In genomic region chr15:49669288-49669687, GRCh38 we compare ENCODE assay signal across 26 cellular contexts.
"Had no signal": no experiment of that assay in that cellular context is flagged by ENCODE, and none has a peak within 500 bp of the region (broad histone marks: within the 10 kb centered on the region; RNA-seq: fewer than 3 reads in every experiment).

No MANE protein-coding gene starts in this region.

- H2AFZ ChIP-seq: PC-9 had no signal

- H3K27me3 ChIP-seq: brain microvascular endothelial cell, cardiac muscle cell, MG63 had no signal

- H3K4me3 ChIP-seq: cardiac muscle cell, MG63, PC-9 had no signal

- H3K4me1 Mint-ChIP-seq: activated B cell treated with CpG ODN at 0.5 μM for 24 hours; activated CD4-positive, alpha-beta T cell treated with anti-CD3 and anti-CD28 coated beads, Interleukin-2, amount 10 ng/mL, durations not matched to agents 24 days and 14 days; activated T-helper 17 cell treated with anti-CD3 and anti-CD28 coated beads, Interleukin-2, amount 50 U/mL, for 72 hours; T-helper 17 cell had no signal

- H3K9ac ChIP-seq: KMS-11 had no signal

- H3K4me3 Mint-ChIP-seq: activated B cell treated with CpG ODN at 0.5 μM for 24 hours; activated CD4-positive, alpha-beta memory T cell treated with anti-CD3 and anti-CD28 coated beads for 36 hours; activated CD4-positive, alpha-beta T cell treated with anti-CD3 and anti-CD28 coated beads, Interleukin-2, amount 10 ng/mL, durations not matched to agents 24 days and 14 days; activated naive CD4-positive, alpha-beta T cell treated with anti-CD3 and anti-CD28 coated beads for 36 hours; activated naive CD8-positive, alpha-beta T cell; activated T-cell treated with anti-CD3 and anti-CD28 coated beads, Interleukin-2, amount 50 U/mL, for 4 hours; activated T-helper 17 cell treated with anti-CD3 and anti-CD28 coated beads, Interleukin-2, amount 50 U/mL, for 72 hours; T-helper 17 cell had no signal

- H3K36me3 ChIP-seq: brain microvascular endothelial cell, cardiac muscle cell, MG63 had no signal

- H3K27ac Mint-ChIP-seq: activated B cell treated with CpG ODN at 0.5 μM for 24 hours; activated CD4-positive, alpha-beta memory T cell treated with anti-CD3 and anti-CD28 coated beads for 36 hours; activated CD4-positive, alpha-beta T cell treated with anti-CD3 and anti-CD28 coated beads, Interleukin-2, amount 10 ng/mL, durations not matched to agents 24 days and 14 days; activated naive CD4-positive, alpha-beta T cell treated with anti-CD3 and anti-CD28 coated beads for 36 hours; activated naive CD8-positive, alpha-beta T cell; activated T-helper 17 cell treated with anti-CD3 and anti-CD28 coated beads, Interleukin-2, amount 50 U/mL, for 72 hours; T-helper 17 cell had no signal

- H3K9me3 Mint-ChIP-seq: activated B cell treated with CpG ODN at 0.5 μM for 24 hours; activated CD4-positive, alpha-beta memory T cell treated with anti-CD3 and anti-CD28 coated beads for 36 hours; activated CD4-positive, alpha-beta T cell treated with anti-CD3 and anti-CD28 coated beads, Interleukin-2, amount 10 ng/mL, durations not matched to agents 24 days and 14 days; activated naive CD4-positive, alpha-beta T cell treated with anti-CD3 and anti-CD28 coated beads for 36 hours; activated T-cell treated with anti-CD3 and anti-CD28 coated beads, Interleukin-2, amount 50 U/mL, for 4 hours; activated T-helper 17 cell treated with anti-CD3 and anti-CD28 coated beads, Interleukin-2, amount 50 U/mL, for 72 hours had no signal

- H3K36me3 Mint-ChIP-seq: activated CD4-positive, alpha-beta memory T cell treated with anti-CD3 and anti-CD28 coated beads for 36 hours; activated naive CD8-positive, alpha-beta T cell had no signal

- H3K4me2 ChIP-seq: KMS-11, PC-9 had no signal

- H3K27ac ChIP-seq: brain microvascular endothelial cell, cardiac muscle cell, KMS-11, PC-9 had no signal

- ATAC-seq: activated T-cell treated with anti-CD3 and anti-CD28 coated beads, Interleukin-2, amount 50 U/mL, for 4 hours; activated T-helper 17 cell treated with anti-CD3 and anti-CD28 coated beads, Interleukin-2, amount 50 U/mL, for 72 hours; T-helper 17 cell had no signal

- DNase-seq: activated B cell treated with CpG ODN at 0.5 μM for 24 hours; activated CD4-positive, alpha-beta memory T cell treated with anti-CD3 and anti-CD28 coated beads for 36 hours; activated CD4-positive, alpha-beta T cell treated with anti-CD3 and anti-CD28 coated beads for 1 hour; activated CD4-positive, alpha-beta T cell treated with anti-CD3 and anti-CD28 coated beads, Interleukin-2, amount 10 ng/mL, durations not matched to agents 24 days and 14 days; activated CD8-positive, alpha-beta memory T cell treated with anti-CD3 and anti-CD28 coated beads for 24 hours; activated gamma-delta T cell; activated naive CD4-positive, alpha-beta T cell treated with anti-CD3 and anti-CD28 coated beads for 36 hours; activated T-cell treated with anti-CD3 and anti-CD28 coated beads, Interleukin-2, amount 50 U/mL, for 4 hours; brain microvascular endothelial cell; MG63; NCI-H1105 treated with DMSO at 0.1 percent for 48 hours; NCI-H1436 treated with DMSO at 0.1 percent for 48 hours; NCI-H187; NCI-H2081; NCI-H2171; NCI-H2227 treated with DMSO at 0.1 percent for 48 hours; NCI-H446 treated with DMSO at 0.1 percent for 48 hours; NCI-H524 treated with DMSO at 0.1 percent for 48 hours; PC-9; SIG-M5; T-helper 17 cell; T-helper 9 cell had no signal

- H3K9me3 ChIP-seq: MG63 had no signal
